8 cellular contexts compared by ENCODE assay signal in the genomic region with DNA sequence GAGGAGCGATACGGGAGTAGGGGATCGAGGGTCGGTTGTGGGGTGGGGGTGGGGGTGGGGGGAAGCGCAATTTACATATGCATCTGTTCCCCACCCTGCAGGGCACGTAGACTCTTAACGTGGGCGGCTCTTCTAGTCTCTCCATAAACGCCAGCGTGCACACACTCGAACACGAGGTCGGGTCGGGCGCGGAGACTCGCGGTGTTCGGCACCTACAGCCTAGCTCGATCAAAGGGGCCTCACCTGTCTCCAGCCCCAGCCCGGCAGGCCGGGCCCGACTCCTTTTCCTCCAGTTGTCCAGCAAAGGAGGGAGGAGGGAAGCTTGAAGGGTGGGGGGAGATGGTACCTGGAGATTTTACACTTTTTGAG. TPM values are rescaled to one million over a fixed set of nuclear protein-coding genes. Genes with fewer than 3 reads are reported as not detected.
A peak's percentile ranks its signal among the peaks of the same experiment; 100 is the strongest.
DNase-seq lines count a peak whose midpoint lies in the region; TF ChIP-seq lines count a peak whose summit lies in the region.

No MANE protein-coding gene starts in this region.

- DNase-seq in GM12864 (ENCODE audit: low read depth) = peak; percentile 24
- DNase-seq in HAP-1 (ENCODE audit: low spot score in 2 of 2) = peak; percentile 49 to 73
- DNase-seq in M059J (ENCODE audit: low read depth) = peak; percentile 45
- peak; percentile 50 for DNase-seq in activated CD4-positive, CD25-positive, alpha-beta regulatory T cell treated with anti-CD3 and anti-CD28 coated beads, Interleukin-2, amount 50 U/mL, for 72 hours
- peak in 1 of 2 donors; percentile 88 for DNase-seq in lower leg skin (ENCODE audit: low spot score in 2 of 2)
- peak; percentile 69 for DNase-seq in stimulated activated CD8-positive, alpha-beta memory T cell treated with anti-CD3 and anti-CD28 coated beads, Interleukin-4, amount 100 ng/mL, for 48 hours
- DNase-seq in T-helper 9 cell = no peak

- peaks cover 24% of the 10 kb centered on the region for H3K27me3 Mint-ChIP-seq in dendritic cell treated with granulocyte-macrophage colony-stimulating factor and Interleukin-4, amounts not matched to agents 40 ng/mL and 50 ng/mL, for 4 days

- peaks cover 6% of the 10 kb centered on the region for H3K9me3 Mint-ChIP-seq in dendritic cell treated with granulocyte-macrophage colony-stimulating factor and Interleukin-4, amounts not matched to agents 40 ng/mL and 50 ng/mL, for 4 days

- H3K36me3 ChIP-seq in HAP-1 (replicated peaks) = peaks cover 22% of the 10 kb centered on the region

- TF ChIP-seq CTCF in GM12864 (IDR thresholded peaks at IDR 0.05; ENCODE audit: low read depth, low read length, missing control alignments) (no peak), lower leg skin (IDR thresholded peaks at IDR 0.05) (no peak)

- H3K4me3 ChIP-seq in GM12864 (ENCODE audit: low read depth, low read length) (peak overlapping the region; percentile 88), HAP-1 (peak overlapping the region; percentile 96), lower leg skin (ENCODE audit: low read depth, poor library complexity, severe bottlenecking) (peak overlapping the region; percentile 83)

- 0 to 1% methylated on average over 23 of the region's 23 CpGs for WGBS in lower leg skin, 2 donors

- peaks cover 16% of the 10 kb centered on the region for H3K4me1 Mint-ChIP-seq in dendritic cell treated with granulocyte-macrophage colony-stimulating factor and Interleukin-4, amounts not matched to agents 40 ng/mL and 50 ng/mL, for 4 days (ENCODE audit: low read depth)

- intact Hi-C loops in dendritic cell treated with granulocyte-macrophage colony-stimulating factor and Interleukin-4, amounts not matched to agents 40 ng/mL and 50 ng/mL, for 4 days (cut with micrococcal nuclease) = no loop called here
- intact Hi-C loops in lower leg skin (cut with DNase I; ENCODE audit: low total_unique reads) = no loop called here

- H3K27ac Mint-ChIP-seq in dendritic cell treated with granulocyte-macrophage colony-stimulating factor and Interleukin-4, amounts not matched to agents 40 ng/mL and 50 ng/mL, for 4 days = peak overlapping the region; percentile 89

- in situ Hi-C loops in HAP-1 (cut with MboI; ENCODE audit: low sequenced_read_pairs) = no loop called here

- H3K4me1 ChIP-seq in HAP-1 = peaks cover 17% of the 10 kb centered on the region

- no peak for TF ChIP-seq POLR2A in lower leg skin (IDR thresholded peaks at IDR 0.05)

- no peaks in the 10 kb centered on the region for H3K27me3 ChIP-seq in HAP-1 (ENCODE audit: low read depth)

- peaks cover 23% of the 10 kb centered on the region for H3K36me3 Mint-ChIP-seq in dendritic cell treated with granulocyte-macrophage colony-stimulating factor and Interleukin-4, amounts not matched to agents 40 ng/mL and 50 ng/mL, for 4 days (ENCODE audit: low read depth)

- H3K4me3 Mint-ChIP-seq in dendritic cell treated with granulocyte-macrophage colony-stimulating factor and Interleukin-4, amounts not matched to agents 40 ng/mL and 50 ng/mL, for 4 days = peak overlapping the region; percentile 91

- no peaks in the 10 kb centered on the region for H3K9me3 ChIP-seq in HAP-1

RNA-seq across cellular contexts. Expression of a gene that starts 0.5 kb away (rescaled TPM):
- total RNA-seq in M059J (2014; rRNA removed; shearing (Covaris generic)) = 83.4 and 99.6 TPM in 2 replicates
- 10 to 100 TPM; 31.8 to 64.5 (median 47.7) TPM for total RNA-seq in lower leg skin

RNA-seq across cellular contexts. Expression of a gene that starts 17.8 kb away (rescaled TPM):
- total RNA-seq in M059J (2014; rRNA removed; shearing (Covaris generic)) = 7.3 and 9.3 TPM in 2 replicates
- total RNA-seq in lower leg skin = 10 to 100 TPM in 3 of 4 donors, 1 to 10 TPM in 1; 8.9 to 25.8 (median 13.8) TPM
